Comparison of ENCODE assay signal across 27 cellular contexts in genomic region chr2:44962176-44962695, GRCh38. TPM values are rescaled to one million over a fixed set of nuclear protein-coding genes. Genes with fewer than 3 reads are reported as not detected.
"Had no signal": no experiment of that assay in that cellular context is flagged by ENCODE, and none has a peak within 500 bp of the region (broad histone marks: within the 10 kb centered on the region; RNA-seq: fewer than 3 reads in every experiment).

No MANE protein-coding gene starts in this region.

- H3K36me3 Mint-ChIP-seq: natural killer cell had no signal

- H3K9me3 ChIP-seq: gastrocnemius medialis, lower lobe of right lung, neutrophil, pancreas, right lobe of liver, thoracic aorta, tibial nerve, upper lobe of left lung had no signal

- H3K4me2 ChIP-seq: smooth muscle cell had no signal

- ATAC-seq: esophagus mucosa, gastrocnemius medialis, left ventricle myocardium superior, lower lobe of right lung, natural killer cell, pancreas, right lobe of liver had no signal

- H3K27ac ChIP-seq: dorsolateral prefrontal cortex, epithelial cell of prostate, gastrocnemius medialis, lower lobe of right lung, neutrophil, pancreas, right lobe of liver, thoracic aorta, tibial nerve, upper lobe of left lung had no signal

- H3K4me3 Mint-ChIP-seq: natural killer cell had no signal

- H3K36me3 ChIP-seq: gastrocnemius medialis, lower lobe of right lung, neutrophil, pancreas, right lobe of liver, thoracic aorta, tibial nerve, upper lobe of left lung had no signal

- DNase-seq: cortex of kidney; effector CD4-positive, alpha-beta T cell; foreskin fibroblast; gastrocnemius medialis; left ventricle myocardium superior; lower lobe of right lung; natural killer cell; pancreas; right lobe of liver; stimulated activated CD4-positive, alpha-beta T cell treated with anti-CD3 and anti-CD28 coated beads, Interleukin-12 subunit alpha, Interleukin-12 subunit beta, amount 100 ng/mL, for 4 hours; stimulated activated CD4-positive, alpha-beta T cell treated with anti-CD3 and anti-CD28 coated beads, Interleukin-1b, Interleukin-23, amount 100 ng/mL, for 48 hours; stimulated activated CD4-positive, alpha-beta T cell treated with anti-CD3 and anti-CD28 coated beads, Interleukin-4, amount 100 ng/mL, for 1 hour; stimulated activated CD8-positive, alpha-beta memory T cell treated with anti-CD3 and anti-CD28 coated beads, Interleukin-4, amount 100 ng/mL, for 48 hours; stimulated activated naive CD4-positive, alpha-beta T cell treated with Interleukin-2 at 50 U/mL for 16 hours; upper lobe of left lung had no signal

- H3K4me1 ChIP-seq: gastrocnemius medialis, pancreas, right lobe of liver, upper lobe of left lung had no signal

- H3K9me3 Mint-ChIP-seq: natural killer cell had no signal

- H3K27me3 ChIP-seq: right lobe of liver, upper lobe of left lung had no signal

- H3K27ac Mint-ChIP-seq: natural killer cell had no signal

- H3K4me3 ChIP-seq: dorsolateral prefrontal cortex, gastrocnemius medialis, lower lobe of right lung, pancreas, right lobe of liver, smooth muscle cell, thoracic aorta, tibial nerve, upper lobe of left lung had no signal

- H3K4me1 Mint-ChIP-seq: natural killer cell had no signal

RNA-seq across cellular contexts. Expression of gene SIX3, which starts 20.7 kb away (rescaled TPM):
- total RNA-seq: esophagus mucosa, gastrocnemius medialis, glomerular endothelial cell, left ventricle myocardium superior, lower lobe of right lung, mesenteric fat pad, omental fat pad, posterior vena cava, pulmonary artery endothelial cell, right lobe of liver, smooth muscle cell, upper lobe of left lung had no signal

RNA-seq across cellular contexts. Expression of gene SIX2, which starts 47.0 kb away (rescaled TPM):
- total RNA-seq: natural killer cell, right lobe of liver had no signal
